Comparison of ENCODE assay signal across 8 cellular contexts in the genomic region with DNA sequence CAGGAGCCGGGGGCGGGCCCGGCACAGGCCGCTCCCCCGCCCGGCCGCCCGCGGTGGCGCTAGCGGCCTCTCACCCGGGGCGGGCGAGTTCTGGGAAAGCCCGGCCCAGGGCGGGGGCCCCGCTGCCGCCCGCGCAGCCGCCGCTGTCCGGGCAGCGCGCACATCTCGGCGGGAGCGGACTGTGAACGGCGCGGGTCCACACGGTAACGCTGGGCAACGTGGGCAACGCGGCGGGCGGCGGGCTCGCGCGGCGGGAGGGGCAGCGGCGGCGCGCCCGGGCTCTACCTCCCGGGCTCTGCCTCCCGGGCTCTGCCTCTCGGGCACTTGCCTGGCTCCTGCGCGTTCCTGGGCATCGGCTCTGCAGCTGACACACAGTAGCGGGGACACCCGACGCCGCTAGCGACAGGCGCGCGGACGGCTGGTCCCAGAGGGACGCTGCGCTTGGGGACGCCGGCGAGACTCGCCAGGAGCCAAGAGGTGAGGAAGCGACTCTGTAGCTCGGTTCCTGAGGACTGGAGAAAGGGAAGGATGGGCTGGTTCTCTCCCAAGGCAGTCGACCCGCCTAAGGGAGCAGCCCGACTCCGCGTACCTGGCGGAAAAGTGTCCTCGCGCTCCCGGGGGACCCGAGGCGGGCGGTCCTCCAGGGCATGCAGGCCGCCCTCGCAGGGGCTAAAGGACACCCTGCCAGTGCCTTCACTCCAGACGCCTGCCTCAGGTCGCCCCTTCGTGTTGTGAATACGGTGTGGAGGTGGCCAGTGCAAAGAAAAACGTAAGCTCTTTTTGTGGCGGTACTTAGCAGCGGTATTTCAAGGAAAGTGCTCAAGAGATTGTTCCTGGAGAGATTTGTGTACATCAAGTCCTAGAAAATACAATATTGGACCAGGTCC. TPM values are rescaled to one million over a fixed set of nuclear protein-coding genes. Genes with fewer than 3 reads are reported as not detected.
DNase-seq lines count a peak whose midpoint lies in the region; ATAC-seq lines count a peak whose summit lies in the region.

PLCE1 (plus strand) TSS at position 150 of the 887 bp plus-strand sequence. CDS start 37,116 bp downstream, outside the sequence.

- CTCF ChIA-PET in activated CD8-positive, alpha-beta T cell treated with anti-CD3 and anti-CD28 coated beads, Interleukin-2, amount 10 ng/mL, durations not matched to agents 7 days and 5 days (lab: Charles Lee), result no interaction called here

- no peak for DNase-seq in activated naive CD4-positive, alpha-beta T cell treated with Interleukin-2 at 50 U/mL for 16 hours
- DNase-seq in activated CD8-positive, alpha-beta T cell treated with anti-CD3 and anti-CD28 coated beads, Interleukin-2, amount 10 ng/mL, durations not matched to agents 7 days and 5 days, result no peak
- DNase-seq in Right ventricle myocardium inferior (ENCODE audit: missing footprints) (no peak), occipital lobe (lab: John Stamatoyannopoulos, UW) (no peak), NOMO-1 (lab: John Stamatoyannopoulos, UW; ENCODE audit: unreplicated experiment in 2 of 2) (no peak)

- H3K27ac Mint-ChIP-seq in activated naive CD4-positive, alpha-beta T cell treated with anti-CD3 and anti-CD28 coated beads, Interleukin-2, amount 50 U/mL, for 24 hours, result no peak within 1 kb of the TSS
- H3K27ac Mint-ChIP-seq in IgD-negative memory B cell, result no peak within 1 kb of the TSS
- H3K27ac Mint-ChIP-seq in activated CD8-positive, alpha-beta T cell treated with anti-CD3 and anti-CD28 coated beads, Interleukin-2, amount 10 ng/mL, durations not matched to agents 7 days and 5 days, result no peak within 1 kb of the TSS

- H3K4me3 Mint-ChIP-seq in activated naive CD4-positive, alpha-beta T cell treated with anti-CD3 and anti-CD28 coated beads, Interleukin-2, amount 50 U/mL, for 24 hours, result peak within 1 kb of the TSS; percentile 34
- peak within 1 kb of the TSS in 3 of 4 donors; percentile 70 to 87 (median 82) for H3K4me3 Mint-ChIP-seq in IgD-negative memory B cell
- H3K4me3 Mint-ChIP-seq in activated CD8-positive, alpha-beta T cell treated with anti-CD3 and anti-CD28 coated beads, Interleukin-2, amount 10 ng/mL, durations not matched to agents 7 days and 5 days, result peak within 1 kb of the TSS; percentile 12

- H3K36me3 Mint-ChIP-seq in activated naive CD4-positive, alpha-beta T cell treated with anti-CD3 and anti-CD28 coated beads, Interleukin-2, amount 50 U/mL, for 24 hours, result no peaks in the 10 kb centered on the region
- H3K36me3 Mint-ChIP-seq in IgD-negative memory B cell, result peaks cover 1% of the 10 kb centered on the region
- peaks cover 2% of the 10 kb centered on the region for H3K36me3 Mint-ChIP-seq in activated CD8-positive, alpha-beta T cell treated with anti-CD3 and anti-CD28 coated beads, Interleukin-2, amount 10 ng/mL, durations not matched to agents 7 days and 5 days (ENCODE audit: low read depth)

- peak; percentile 77 for ATAC-seq in activated CD8-positive, alpha-beta T cell treated with anti-CD3 and anti-CD28 coated beads, Interleukin-2, amount 10 ng/mL, durations not matched to agents 7 days and 5 days
- ATAC-seq in Right ventricle myocardium inferior, result peak; percentile 82
- no peak for ATAC-seq in GM18511 (IDR thresholded peaks at IDR 0.05; ENCODE audit: unreplicated experiment)

- POLR2A ChIA-PET in activated CD8-positive, alpha-beta T cell treated with anti-CD3 and anti-CD28 coated beads, Interleukin-2, amount 10 ng/mL, durations not matched to agents 7 days and 5 days (lab: Charles Lee), result no interaction called here

- H3K4me1 Mint-ChIP-seq in activated naive CD4-positive, alpha-beta T cell treated with anti-CD3 and anti-CD28 coated beads, Interleukin-2, amount 50 U/mL, for 24 hours, result peaks cover 5% of the 10 kb centered on the region
- H3K4me1 Mint-ChIP-seq in IgD-negative memory B cell, result peaks cover 6 to 8% (median 8%) of the 10 kb centered on the region in 3 donors
- no peaks in the 10 kb centered on the region for H3K4me1 Mint-ChIP-seq in activated CD8-positive, alpha-beta T cell treated with anti-CD3 and anti-CD28 coated beads, Interleukin-2, amount 10 ng/mL, durations not matched to agents 7 days and 5 days (ENCODE audit: low read depth)

- peaks cover 49% of the 10 kb centered on the region for H3K27me3 Mint-ChIP-seq in activated naive CD4-positive, alpha-beta T cell treated with anti-CD3 and anti-CD28 coated beads, Interleukin-2, amount 50 U/mL, for 24 hours
- H3K27me3 Mint-ChIP-seq in IgD-negative memory B cell, result peaks cover 48% of the 10 kb centered on the region
- H3K27me3 Mint-ChIP-seq in activated CD8-positive, alpha-beta T cell treated with anti-CD3 and anti-CD28 coated beads, Interleukin-2, amount 10 ng/mL, durations not matched to agents 7 days and 5 days (ENCODE audit: low read depth), result peaks cover 47% of the 10 kb centered on the region

- intact Hi-C loops in Right ventricle myocardium inferior (cut with DNase I), result no loop called here

- no peaks in the 10 kb centered on the region for H3K9me3 Mint-ChIP-seq in activated naive CD4-positive, alpha-beta T cell treated with anti-CD3 and anti-CD28 coated beads, Interleukin-2, amount 50 U/mL, for 24 hours
- H3K9me3 Mint-ChIP-seq in IgD-negative memory B cell, result peaks cover 0 to 3% (median 2%) of the 10 kb centered on the region in 3 donors
- no peaks in the 10 kb centered on the region for H3K9me3 Mint-ChIP-seq in activated CD8-positive, alpha-beta T cell treated with anti-CD3 and anti-CD28 coated beads, Interleukin-2, amount 10 ng/mL, durations not matched to agents 7 days and 5 days (ENCODE audit: insufficient read depth)

RNA-seq across cellular contexts. Expression of gene PLCE1, which starts in this region (rescaled TPM):
- polyA plus RNA-seq in IgD-negative memory B cell, result 0.49 TPM
- not detected for total RNA-seq in activated CD8-positive, alpha-beta T cell treated with anti-CD3 and anti-CD28 coated beads, Interleukin-2, amount 10 ng/mL, durations not matched to agents 7 days and 5 days
- total RNA-seq in Right ventricle myocardium inferior, result 4.2 TPM
- total RNA-seq in occipital lobe, result 10.1 TPM

Comparison
In these comparisons a context has a peak if more than half of its experiments do, and no peak if none do; other contexts are left out.
1. Peak in ATAC-seq in activated CD8-positive, alpha-beta T cell treated with anti-CD3 and anti-CD28 coated beads, Interleukin-2, amount 10 ng/mL, durations not matched to agents 7 days and 5 days; RNA of the gene not detected or under 1 TPM.
2. H3K4me3 Mint-ChIP-seq: peak in every context shown above with its lines; median percentile 82 in IgD-negative memory B cell; 34 in activated naive CD4-positive, alpha-beta T cell treated with anti-CD3 and anti-CD28 coated beads, Interleukin-2, amount 50 U/mL, for 24 hours; 12 in activated CD8-positive, alpha-beta T cell treated with anti-CD3 and anti-CD28 coated beads, Interleukin-2, amount 10 ng/mL, durations not matched to agents 7 days and 5 days.